ENCODE assay signal across 8 cellular contexts in the genomic region with DNA sequence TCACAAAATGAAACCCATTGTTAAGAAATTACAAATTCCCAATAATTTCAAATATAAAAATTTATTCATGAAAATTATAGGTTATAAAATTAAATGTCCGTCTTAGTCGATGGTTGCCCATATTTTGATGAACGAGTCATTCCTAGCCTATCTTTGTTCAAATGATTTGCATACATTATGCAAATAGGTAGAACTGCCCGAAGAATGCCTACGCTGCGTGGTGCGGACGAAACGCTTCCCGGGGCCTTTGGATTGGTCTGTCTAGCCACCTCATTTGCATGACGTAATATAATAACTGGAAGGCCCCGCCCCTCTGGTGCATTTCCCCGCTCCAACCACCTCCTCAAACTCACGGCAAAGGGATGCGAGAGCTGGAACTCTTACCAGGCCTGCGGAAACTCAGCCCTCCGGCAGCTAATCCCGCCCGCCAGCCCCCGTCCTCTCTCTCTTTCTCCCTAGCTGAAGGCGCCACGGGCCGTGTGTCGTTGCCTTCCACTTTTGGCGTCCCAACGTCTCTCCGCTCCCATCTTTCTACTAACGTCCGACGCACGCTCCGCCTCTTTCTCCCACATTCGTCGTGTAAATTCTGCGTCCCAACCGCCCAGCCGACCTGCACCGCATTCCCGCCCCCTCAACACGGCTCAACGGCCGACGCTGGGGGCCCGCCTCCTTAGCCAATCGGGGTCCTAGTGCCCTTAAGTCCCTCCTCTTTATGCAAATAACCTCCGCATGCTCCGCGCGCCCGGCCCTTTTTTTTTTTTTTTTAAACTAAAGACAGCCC. TPM values are rescaled to one million over a fixed set of nuclear protein-coding genes. Genes with fewer than 3 reads are reported as not detected.
DNase-seq lines count a peak whose midpoint lies in the region; ATAC-seq and TF ChIP-seq lines count a peak whose summit lies in the region.

No MANE protein-coding gene starts in this region.

- ATAC-seq in GM21737 (IDR thresholded peaks at IDR 0.05; ENCODE audit: unreplicated experiment) (peak; percentile 80), esophagus mucosa (peak; percentile 92)

- peak overlapping the region; percentile 77 for H3K9ac ChIP-seq in mucosa of stomach (ENCODE audit: low read length)

- DNase-seq in DMS79 (lab: John Stamatoyannopoulos, UW), result peak; percentile 98
- DNase-seq in KG1 (lab: John Stamatoyannopoulos, UW), result peak; percentile 99
- peak; percentile 98 to 99 for DNase-seq in activated T-cell treated with anti-CD3 and anti-CD28 coated beads, Interleukin-2, amount 50 U/mL, for 48 hours
- peak; percentile 98 for DNase-seq in stimulated activated CD8-positive, alpha-beta memory T cell treated with anti-CD3 and anti-CD28 coated beads, Interleukin-4, amount 100 ng/mL, for 48 hours

- peak overlapping the region; percentile 67 for H3K4me3 ChIP-seq in mucosa of stomach (ENCODE audit: low read length)

- peaks cover under 1% of the 10 kb centered on the region for H3K36me3 ChIP-seq in mucosa of stomach (ENCODE audit: control insufficient read depth, insufficient read depth, low read length)

- H3K27me3 ChIP-seq in mucosa of stomach (ENCODE audit: control insufficient read depth, insufficient read depth, low read length), result no peaks in the 10 kb centered on the region

- peaks cover 19% of the 10 kb centered on the region for H3K4me1 ChIP-seq in mucosa of stomach (ENCODE audit: control insufficient read depth, insufficient read depth, low read length)

- H3K9me3 ChIP-seq in mucosa of stomach (ENCODE audit: control insufficient read depth, low read length), result no peaks in the 10 kb centered on the region

TF ChIP-seq in PFSK-1, 5 proteins besides CTCF, POLR2A, EP300 and RAD21:
- peak; percentile 50 for TF ChIP-seq FOXP2 (optimal IDR thresholded peaks at IDR 0.05; ENCODE audit: borderline replicate concordance, extremely low read depth, extremely low read length, insufficient read depth)
- TF ChIP-seq SIN3A (IDR thresholded peaks at IDR 0.05; ENCODE audit: borderline replicate concordance, insufficient read depth, low read length), result peak; percentile 20; the same call in 1 of the 2 replicates
- TF ChIP-seq, protein P1, sequence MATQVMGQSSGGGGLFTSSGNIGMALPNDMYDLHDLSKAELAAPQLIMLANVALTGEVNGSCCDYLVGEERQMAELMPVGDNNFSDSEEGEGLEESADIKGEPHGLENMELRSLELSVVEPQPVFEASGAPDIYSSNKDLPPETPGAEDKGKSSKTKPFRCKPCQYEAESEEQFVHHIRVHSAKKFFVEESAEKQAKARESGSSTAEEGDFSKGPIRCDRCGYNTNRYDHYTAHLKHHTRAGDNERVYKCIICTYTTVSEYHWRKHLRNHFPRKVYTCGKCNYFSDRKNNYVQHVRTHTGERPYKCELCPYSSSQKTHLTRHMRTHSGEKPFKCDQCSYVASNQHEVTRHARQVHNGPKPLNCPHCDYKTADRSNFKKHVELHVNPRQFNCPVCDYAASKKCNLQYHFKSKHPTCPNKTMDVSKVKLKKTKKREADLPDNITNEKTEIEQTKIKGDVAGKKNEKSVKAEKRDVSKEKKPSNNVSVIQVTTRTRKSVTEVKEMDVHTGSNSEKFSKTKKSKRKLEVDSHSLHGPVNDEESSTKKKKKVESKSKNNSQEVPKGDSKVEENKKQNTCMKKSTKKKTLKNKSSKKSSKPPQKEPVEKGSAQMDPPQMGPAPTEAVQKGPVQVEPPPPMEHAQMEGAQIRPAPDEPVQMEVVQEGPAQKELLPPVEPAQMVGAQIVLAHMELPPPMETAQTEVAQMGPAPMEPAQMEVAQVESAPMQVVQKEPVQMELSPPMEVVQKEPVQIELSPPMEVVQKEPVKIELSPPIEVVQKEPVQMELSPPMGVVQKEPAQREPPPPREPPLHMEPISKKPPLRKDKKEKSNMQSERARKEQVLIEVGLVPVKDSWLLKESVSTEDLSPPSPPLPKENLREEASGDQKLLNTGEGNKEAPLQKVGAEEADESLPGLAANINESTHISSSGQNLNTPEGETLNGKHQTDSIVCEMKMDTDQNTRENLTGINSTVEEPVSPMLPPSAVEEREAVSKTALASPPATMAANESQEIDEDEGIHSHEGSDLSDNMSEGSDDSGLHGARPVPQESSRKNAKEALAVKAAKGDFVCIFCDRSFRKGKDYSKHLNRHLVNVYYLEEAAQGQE (IDR thresholded peaks at IDR 0.05; ENCODE audit: insufficient read depth in 1 of 2, low read depth in 2 of 2, low read length in 2 of 2), result no peak
- TF ChIP-seq TAF1 (IDR thresholded peaks at IDR 0.05; ENCODE audit: borderline replicate concordance, insufficient read depth, low read length), result 0 out of 2 replicates have a peak, but pooled peaks have one; percentile 42
- TF ChIP-seq POLR2AphosphoS5 (IDR thresholded peaks at IDR 0.05; ENCODE audit: low read depth, low read length), result peak; percentile 58; the same call in 1 of the 2 replicates

RNA-seq across cellular contexts. Expression of a gene that starts 0.5 kb away (rescaled TPM):
- polyA plus RNA-seq in PFSK-1 (2012; ENCODE audit: insufficient read length, low read depth), result 271 TPM
- 103 TPM for total RNA-seq in esophagus mucosa

RNA-seq across cellular contexts. Expression of a gene that starts 5.0 kb away (rescaled TPM):
- not detected for polyA plus RNA-seq in PFSK-1 (2012; ENCODE audit: insufficient read length, low read depth)
- 3.3 TPM for total RNA-seq in esophagus mucosa

RNA-seq across cellular contexts. Expression of a gene that starts 27.2 kb away (rescaled TPM):
- not detected for polyA plus RNA-seq in PFSK-1 (2012; ENCODE audit: insufficient read length, low read depth)
- total RNA-seq in esophagus mucosa, result 0.28 TPM

RNA-seq across cellular contexts. Expression of a gene that starts 32.5 kb away (rescaled TPM):
- polyA plus RNA-seq in PFSK-1 (2012; ENCODE audit: insufficient read length, low read depth), result 777 TPM
- 143 TPM for total RNA-seq in esophagus mucosa

RNA-seq across cellular contexts. Expression of a gene that starts 33.9 kb away (rescaled TPM):
- 0.75 TPM for polyA plus RNA-seq in PFSK-1 (2012; ENCODE audit: insufficient read length, low read depth)
- total RNA-seq in esophagus mucosa, result 2.4 TPM

Comparison
In these comparisons a context has a peak if more than half of its experiments do, and no peak if none do; other contexts are left out.
1. Peak in every context shown above with its lines: DNase-seq, ATAC-seq and H3K4me3 ChIP-seq.